ENCODE assay signal across 15 cellular contexts in the genomic region with DNA sequence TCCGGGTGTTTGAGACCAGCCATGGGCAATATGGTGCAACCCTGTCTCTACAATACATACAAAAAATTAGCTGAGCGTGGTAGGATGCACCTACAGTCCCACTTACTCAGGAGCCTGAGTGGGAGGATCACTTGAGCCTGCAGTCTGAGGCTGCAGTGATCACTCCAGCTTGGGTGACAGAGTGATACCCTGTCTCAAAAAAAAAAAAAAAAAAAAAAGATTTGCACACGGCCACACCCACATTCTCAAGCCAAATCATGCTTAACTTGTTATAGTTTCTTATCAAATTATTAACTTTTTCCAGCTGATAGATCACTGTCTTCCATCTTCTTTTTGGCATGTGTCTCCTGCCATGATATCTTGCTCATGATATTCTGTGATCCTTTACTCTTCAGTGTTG. TPM values are rescaled to one million over a fixed set of nuclear protein-coding genes. Genes with fewer than 3 reads are reported as not detected.
DNase-seq lines count a peak whose midpoint lies in the region; ATAC-seq, FAIRE-seq and TF ChIP-seq lines count a peak whose summit lies in the region.
"Had no signal": no experiment of that assay in that cellular context is flagged by ENCODE, and none has a peak within 500 bp of the region (broad histone marks: within the 10 kb centered on the region; RNA-seq: fewer than 3 reads in every experiment).

No MANE protein-coding gene starts in this region.

- peaks cover 1% of the 10 kb centered on the region for H3K4me1 ChIP-seq in IMR-90 (ENCODE audit: control insufficient read depth, insufficient read depth, low read length)
- no peaks in the 10 kb centered on the region for H3K4me1 ChIP-seq in endodermal cell (ENCODE audit: control insufficient read depth, insufficient read depth, low read length)
- H3K4me1 ChIP-seq in lower lobe of right lung, result peaks cover 52% of the 10 kb centered on the region
- peaks cover 14% of the 10 kb centered on the region for H3K4me1 ChIP-seq in HAP-1

- H3K23ac ChIP-seq in IMR-90 (ENCODE audit: low read depth, low read length), result no peak overlapping the region

- 0 out of 2 replicates have a peak overlapping the region, but pooled peaks have one; percentile 4 for H3K14ac ChIP-seq in IMR-90 (replicated peaks; ENCODE audit: low read depth, low read length)

- no peak overlapping the region for H3K9ac ChIP-seq in IMR-90 (ENCODE audit: low read depth, low read length)
- H3K9ac ChIP-seq in endodermal cell (ENCODE audit: extremely low read depth, low read length, poor library complexity, severe bottlenecking), result no peak overlapping the region

- no peaks in the 10 kb centered on the region for H3K27me3 ChIP-seq in IMR-90 (ENCODE audit: control insufficient read depth, insufficient read depth, low read length)
- H3K27me3 ChIP-seq in endodermal cell (ENCODE audit: control insufficient read depth, insufficient read depth, low read length, poor library complexity, severe bottlenecking), result no peaks in the 10 kb centered on the region
- H3K27me3 ChIP-seq in lower lobe of right lung (ENCODE audit: low read depth), result no peaks in the 10 kb centered on the region
- H3K27me3 ChIP-seq in HAP-1 (ENCODE audit: low read depth), result no peaks in the 10 kb centered on the region

- H3K27me3 Mint-ChIP-seq in CD14-positive monocyte (ENCODE audit: low read depth in 3 of 3), result no peaks in the 10 kb centered on the region
- no peaks in the 10 kb centered on the region for H3K27me3 Mint-ChIP-seq in endodermal cell (ENCODE audit: insufficient read depth)
- H3K27me3 Mint-ChIP-seq: B cell had no signal

- H3K9me3 Mint-ChIP-seq in CD14-positive monocyte (peaks cover 0 to 2% (median 0%) of the 10 kb centered on the region in 7 donors), endodermal cell (no peaks in the 10 kb centered on the region)
- H3K9me3 Mint-ChIP-seq: CD8-positive, alpha-beta T cell had no signal

- H3K36me3 Mint-ChIP-seq in CD14-positive monocyte (peaks cover 17 to 31% of the 10 kb centered on the region in 2 donors), endodermal cell (ENCODE audit: low read depth) (no peaks in the 10 kb centered on the region)
- H3K36me3 Mint-ChIP-seq: CD8-positive, alpha-beta T cell had no signal

- peak overlapping the region in 1 of 2 experiments; percentile 13; a peak in 1 of 4 replicates for H4K8ac ChIP-seq in IMR-90 (ENCODE audit: low read depth in 2 of 2, low read length in 2 of 2)

- H3K56ac ChIP-seq in IMR-90 (ENCODE audit: extremely low read depth, insufficient read depth, low read length), result no peak overlapping the region

- dilution Hi-C loops in IMR-90 (cut with HindIII; ENCODE audit: low sequenced_read_pairs, unreplicated experiment), result no loop called here

- H4K20me1 ChIP-seq in IMR-90 (ENCODE audit: insufficient read depth, low read length), result no peaks in the 10 kb centered on the region

- peaks cover 30 to 61% of the 10 kb centered on the region in 2 experiments for H3K79me1 ChIP-seq in IMR-90 (ENCODE audit: low read depth in 1 of 2, low read length in 2 of 2)

- CTCF ChIA-PET in IMR-90 (lab: Yijun Ruan, JAX), result interaction anchor here (0.7 kb wide), 1 partner anchor 35 kb away, joined by 4 read pairs; no protein-coding TSS in a partner anchor

- H2AK5ac ChIP-seq in IMR-90 (ENCODE audit: low read depth, low read length), result no peak overlapping the region

- intact Hi-C loops in CD14-positive monocyte (cut with micrococcal nuclease), result no loop called here
- intact Hi-C loops in IMR-90 (cut with micrococcal nuclease), result no loop called here
- intact Hi-C loops in lower lobe of right lung (cut with DNase I), result no loop called here

- FAIRE-seq in GM19239 (lab: Jason Lieb, UNC), result no peak
- FAIRE-seq in GM12892 (lab: Jason Lieb, UNC), result no peak

- H3K9me3 ChIP-seq in IMR-90 (ENCODE audit: control insufficient read depth, insufficient read depth, low read length) (no peaks in the 10 kb centered on the region), endodermal cell (ENCODE audit: control insufficient read depth, low read length) (no peaks in the 10 kb centered on the region), lower lobe of right lung (no peaks in the 10 kb centered on the region), HAP-1 (no peaks in the 10 kb centered on the region)

- TF ChIP-seq POLR2A in IMR-90 (IDR thresholded peaks at IDR 0.05; ENCODE audit: low read depth, low read length) (no peak), GM12892 (IDR thresholded peaks at IDR 0.05; ENCODE audit: low read depth, low read length) (no peak)

- 0 out of 2 replicates have a peak, but pooled peaks cover 3% of the 10 kb centered on the region for H3K9me1 ChIP-seq in IMR-90 (ENCODE audit: insufficient read depth, low read length)

- H2BK20ac ChIP-seq in IMR-90 (ENCODE audit: low read depth, low read length), result no peak overlapping the region

- H3K4me1 Mint-ChIP-seq in CD14-positive monocyte (peaks cover 61% of the 10 kb centered on the region), endodermal cell (no peaks in the 10 kb centered on the region)

- H3K27ac Mint-ChIP-seq in CD14-positive monocyte (peak overlapping the region in 4 of 7 donors; percentile 4 to 50 (median 46)), endodermal cell (no peak overlapping the region)
- H3K27ac Mint-ChIP-seq: B cell; CD8-positive, alpha-beta T cell had no signal

- no peak overlapping the region for H4K91ac ChIP-seq in IMR-90 (ENCODE audit: insufficient read depth, low read depth, low read length)

- H3K4me3 ChIP-seq in IMR-90 (ENCODE audit: insufficient read depth, low read depth, low read length) (no peak overlapping the region), endodermal cell (ENCODE audit: low read length) (no peak overlapping the region), lower lobe of right lung (no peak overlapping the region), HAP-1 (no peak overlapping the region)

- no peak overlapping the region; the same call in 2 of the 3 replicates for H2BK15ac ChIP-seq in IMR-90 (ENCODE audit: low read depth, low read length)

- no peak overlapping the region for H2BK5ac ChIP-seq in IMR-90 (ENCODE audit: low read depth, low read length, poor library complexity, severe bottlenecking)

- no peak overlapping the region for H3K4me2 ChIP-seq in IMR-90 (ENCODE audit: low read depth, low read length)

- POLR2A ChIA-PET in IMR-90 (lab: Charles Lee; ENCODE audit: unreplicated experiment), result no interaction called here

- ATAC-seq in IMR-90 (ENCODE audit: low read depth) (no peak), lower lobe of right lung (no peak)
- ATAC-seq: CD8-positive, alpha-beta T cell; HCT116 had no signal

- H3K4me3 Mint-ChIP-seq in CD14-positive monocyte (no peak overlapping the region), endodermal cell (no peak overlapping the region)
- H3K4me3 Mint-ChIP-seq: B cell; CD8-positive, alpha-beta T cell had no signal

- no CpG with 5 or more reads among the region's 3 CpGs for WGBS in IMR-90 (ENCODE audit: extremely low coverage in 2 of 2, insufficient read length in 1 of 2), 2 experiments
- WGBS in endodermal cell (ENCODE audit: insufficient coverage in 1 of 2, insufficient read length in 1 of 2), 2 experiments, result 98 to 100% methylated on average over 2 to 3 of the region's 3 CpGs

- no peak for TF ChIP-seq CTCF in CD14-positive monocyte (IDR thresholded peaks at IDR 0.05)
- TF ChIP-seq CTCF in IMR-90 (conservative IDR thresholded peaks at IDR 0.05; ENCODE audit: low read depth, low read length), result no peak
- no peak for TF ChIP-seq CTCF in endodermal cell (conservative IDR thresholded peaks at IDR 0.05)
- no peak for TF ChIP-seq CTCF in lower lobe of right lung (IDR thresholded peaks at IDR 0.05)

- DNase-seq in CD14-positive monocyte (ENCODE audit: low spot score) (no peak), IMR-90 (no peak), endodermal cell (peak; percentile 4), lower lobe of right lung (no peak), GM19239 (ENCODE audit: insufficient read length, low spot score) (no peak), GM12892 (ENCODE audit: insufficient read length) (no peak), HAP-1 (ENCODE audit: low spot score in 2 of 2) (no peak), NCI-H1105 treated with DMSO at 0.1 percent for 48 hours (lab: John Stamatoyannopoulos, UW) (no peak)
- DNase-seq: CD8-positive, alpha-beta T cell; COR-L47; KG1 had no signal

- H2BK120ac ChIP-seq in IMR-90 (ENCODE audit: low read depth, low read length), result no peak overlapping the region

- TF ChIP-seq RAD21 in IMR-90 (IDR thresholded peaks at IDR 0.05; ENCODE audit: low read length), result no peak

- in situ Hi-C loops in IMR-90 (cut with MboI; ENCODE audit: low sequenced_read_pairs) (no loop called here), HAP-1 (cut with MboI; ENCODE audit: low sequenced_read_pairs) (no loop called here)

- no TSS peak for BruUV-seq in IMR-90 (replicated peaks; lab: Mats Ljungman, UMichigan)

- H3K4ac ChIP-seq in IMR-90 (ENCODE audit: low read depth, low read length), result no peak overlapping the region

- no peak overlapping the region for H3K27ac ChIP-seq in IMR-90 (ENCODE audit: insufficient read depth, low read length)
- H3K27ac ChIP-seq in endodermal cell (ENCODE audit: low read depth, low read length), result no peak overlapping the region
- H3K27ac ChIP-seq in lower lobe of right lung, result peak overlapping the region; percentile 19
- H3K27ac ChIP-seq: C4-2B, HL-60 had no signal

- peak overlapping the region; percentile 73 for H2AK9ac ChIP-seq in IMR-90 (replicated peaks; ENCODE audit: low read depth, low read length, poor library complexity)

- no peak overlapping the region for H3K18ac ChIP-seq in IMR-90 (ENCODE audit: low read depth, low read length)

- H2AFZ ChIP-seq in IMR-90 (replicated peaks; ENCODE audit: low read length, poor library complexity), result no peak overlapping the region

- no peak overlapping the region for H4K5ac ChIP-seq in IMR-90 (ENCODE audit: low read depth, low read length)

- H3K36me3 ChIP-seq in IMR-90 (ENCODE audit: control insufficient read depth, insufficient read depth, low read length), result peaks cover 11% of the 10 kb centered on the region
- H3K36me3 ChIP-seq in endodermal cell (ENCODE audit: control insufficient read depth, insufficient read depth, low read length), result no peaks in the 10 kb centered on the region
- no peaks in the 10 kb centered on the region for H3K36me3 ChIP-seq in lower lobe of right lung
- H3K36me3 ChIP-seq in HAP-1 (replicated peaks), result no peaks in the 10 kb centered on the region

RNA-seq across cellular contexts. Expression of a gene that starts 6.8 kb away (rescaled TPM):
- polyA plus RNA-seq in CD14-positive monocyte (10 to 100 TPM; 43.0 to 49.7 TPM), IMR-90 (2012; rRNA removed) (15.8 and 20.0 TPM in 2 replicates)
- total RNA-seq in IMR-90 (2012; rRNA removed) (27.2 and 27.5 TPM in 2 replicates), endodermal cell (1 to 10 TPM in 1 of 2 donors, under 1 TPM in 1; 0.91 to 1.3 TPM), lower lobe of right lung (148 TPM)
- 8.7 and 16.2 TPM in 2 replicates for polyA plus RNA-seq in IMR-90 (2012; cell fraction: cytosol; rRNA removed)
- 3.8 and 25.0 TPM in 2 replicates for polyA plus RNA-seq in IMR-90 (2012; cell fraction: nucleus; rRNA removed; ENCODE audit: low replicate concordance)
- 3.5 TPM for polyA plus RNA-seq in endodermal cell (2013, experiment 1 of 2)
- polyA plus RNA-seq in endodermal cell (2013, experiment 2 of 2), result 3.1 TPM
- 31.5 TPM for polyA plus RNA-seq in GM12892 (2012; ENCODE audit: missing spikeins)

RNA-seq across cellular contexts. Expression of a gene that starts 53.4 kb away (rescaled TPM):
- polyA plus RNA-seq in CD14-positive monocyte (10 to 100 TPM; 24.1 to 29.1 TPM), IMR-90 (2012; rRNA removed) (14.1 and 16.0 TPM in 2 replicates)
- total RNA-seq in IMR-90 (2012; rRNA removed) (24.2 and 28.9 TPM in 2 replicates), endodermal cell (10 to 100 TPM; 27.8 to 30.5 TPM), lower lobe of right lung (59.2 TPM)
- 3.8 and 5.0 TPM in 2 replicates for polyA plus RNA-seq in IMR-90 (2012; cell fraction: cytosol; rRNA removed)
- polyA plus RNA-seq in IMR-90 (2012; cell fraction: nucleus; rRNA removed; ENCODE audit: low replicate concordance), result 2.5 and 15.9 TPM in 2 replicates
- 14.4 TPM for polyA plus RNA-seq in endodermal cell (2013, experiment 1 of 2)
- polyA plus RNA-seq in endodermal cell (2013, experiment 2 of 2), result 13.5 TPM
- 23.7 TPM for polyA plus RNA-seq in GM12892 (2012; ENCODE audit: missing spikeins)

Comparison
In these comparisons a context has a peak if more than half of its experiments do, and no peak if none do; other contexts are left out.
1. RNA of a gene that starts 6.8 kb away (total RNA-seq): 148 TPM in lower lobe of right lung (single experiment) and 27.2 to 27.5 TPM in IMR-90; 0.91 to 1.3 TPM in endodermal cell; every median in the first group is over 10 times any median in the second.